13 cellular contexts compared by ENCODE assay signal in the genomic region with DNA sequence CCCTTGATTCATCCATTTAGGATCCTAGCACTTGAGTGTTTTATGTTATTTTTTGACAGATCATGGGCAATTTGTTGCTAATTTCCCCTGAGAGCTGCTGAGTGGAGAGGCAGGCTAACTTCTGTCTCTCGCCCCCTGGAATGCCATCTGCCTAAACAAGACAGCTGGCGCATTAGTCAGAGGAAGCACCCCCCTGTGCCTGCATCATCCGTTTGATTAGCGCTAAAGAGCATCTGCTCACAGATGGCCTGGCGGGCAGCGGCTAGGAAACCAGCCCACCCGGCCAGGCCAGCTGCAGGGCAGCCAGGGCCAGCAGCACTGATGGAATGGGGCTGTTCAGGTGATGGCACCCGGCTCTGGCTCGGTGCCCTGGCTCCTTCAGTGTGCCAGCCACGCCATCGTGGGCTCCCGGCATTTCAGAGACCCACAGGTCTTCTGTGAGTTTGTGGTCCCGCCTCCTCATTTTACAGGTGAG. TPM values are rescaled to one million over a fixed set of nuclear protein-coding genes. Genes with fewer than 3 reads are reported as not detected.
A peak's percentile ranks its signal among the peaks of the same experiment; 100 is the strongest.
DNase-seq lines count a peak whose midpoint lies in the region; FAIRE-seq and TF ChIP-seq lines count a peak whose summit lies in the region.
"Had no signal": no experiment of that assay in that cellular context is flagged by ENCODE, and none has a peak within 500 bp of the region (broad histone marks: within the 10 kb centered on the region; RNA-seq: fewer than 3 reads in every experiment).

No MANE protein-coding gene starts in this region.

- H3K4me1 Mint-ChIP-seq in glutamatergic neuron (ENCODE audit: low read depth, unreplicated experiment) (peaks cover 24% of the 10 kb centered on the region), immature natural killer cell (no peaks in the 10 kb centered on the region)
- H3K4me1 Mint-ChIP-seq in activated T-helper 2 cell treated with anti-CD3 and anti-CD28 coated beads, Interferon-gamma antibody, Interleukin-2, Interleukin-4, amounts not matched to agents 10 μg/mL and 5 μg/mL and 100 μg/mL, durations not matched to agents 14 hours and 24 hours and 36 hours (ENCODE audit: low read depth) = no peaks in the 10 kb centered on the region
- H3K4me1 Mint-ChIP-seq in activated CD4-positive, alpha-beta T cell treated with anti-CD3 and anti-CD28 coated beads, Interleukin-2, amount 10 ng/mL, durations not matched to agents 7 days and 5 days = no peaks in the 10 kb centered on the region

- DNase-seq in AG04449 (ENCODE audit: low read depth, low spot score) (peak; percentile 59), HTR-8/SVneo (ENCODE audit: insufficient read length, low spot score) (peak; percentile 47), RPMI8226 (peak; percentile 21), glutamatergic neuron (peak; percentile 90), NCI-H2196 (lab: John Stamatoyannopoulos, UW; ENCODE audit: unreplicated experiment) (no peak), immature natural killer cell (no peak)
- no peak for DNase-seq in activated T-helper 2 cell treated with anti-CD3 and anti-CD28 coated beads, Interferon-gamma antibody, Interleukin-2, Interleukin-4, amounts not matched to agents 10 μg/mL and 5 μg/mL and 100 μg/mL, durations not matched to agents 14 hours and 24 hours and 36 hours (ENCODE audit: low spot score)
- DNase-seq in activated CD4-positive, alpha-beta T cell treated with anti-CD3 and anti-CD28 coated beads, Interleukin-2, amount 10 ng/mL, durations not matched to agents 7 days and 5 days = no peak
- DNase-seq: activated CD8-positive, alpha-beta memory T cell treated with anti-CD3 and anti-CD28 coated beads, Interleukin-2, amount 50 U/mL, for 48 hours; left colon; SIG-M5; transverse colon had no signal

- peaks cover 17% of the 10 kb centered on the region for H3K9me3 Mint-ChIP-seq in glutamatergic neuron (ENCODE audit: unreplicated experiment)
- no peaks in the 10 kb centered on the region for H3K9me3 Mint-ChIP-seq in activated T-helper 2 cell treated with anti-CD3 and anti-CD28 coated beads, Interferon-gamma antibody, Interleukin-2, Interleukin-4, amounts not matched to agents 10 μg/mL and 5 μg/mL and 100 μg/mL, durations not matched to agents 14 hours and 24 hours and 36 hours
- no peaks in the 10 kb centered on the region for H3K9me3 Mint-ChIP-seq in activated CD4-positive, alpha-beta T cell treated with anti-CD3 and anti-CD28 coated beads, Interleukin-2, amount 10 ng/mL, durations not matched to agents 7 days and 5 days
- H3K9me3 Mint-ChIP-seq in immature natural killer cell = no peaks in the 10 kb centered on the region
- H3K9me3 Mint-ChIP-seq: dendritic cell treated with granulocyte-macrophage colony-stimulating factor and Interleukin-4, amounts not matched to agents 40 ng/mL and 50 ng/mL, for 4 days had no signal

- POLR2A ChIA-PET in AG04449 (lab: Yijun Ruan, JAX) = interaction anchor here (0.6 kb wide), 1 partner anchor 10 kb away, joined by 3 read pairs; no protein-coding TSS in a partner anchor
- POLR2A ChIA-PET in activated CD4-positive, alpha-beta T cell treated with anti-CD3 and anti-CD28 coated beads, Interleukin-2, amount 10 ng/mL, durations not matched to agents 7 days and 5 days (lab: Charles Lee) = no interaction called here

- H3K27ac Mint-ChIP-seq in glutamatergic neuron (ENCODE audit: unreplicated experiment) (peak overlapping the region; percentile 93), immature natural killer cell (no peak overlapping the region)
- H3K27ac Mint-ChIP-seq in activated T-helper 2 cell treated with anti-CD3 and anti-CD28 coated beads, Interferon-gamma antibody, Interleukin-2, Interleukin-4, amounts not matched to agents 10 μg/mL and 5 μg/mL and 100 μg/mL, durations not matched to agents 14 hours and 24 hours and 36 hours = no peak overlapping the region
- no peak overlapping the region for H3K27ac Mint-ChIP-seq in activated CD4-positive, alpha-beta T cell treated with anti-CD3 and anti-CD28 coated beads, Interleukin-2, amount 10 ng/mL, durations not matched to agents 7 days and 5 days
- H3K27ac Mint-ChIP-seq: dendritic cell treated with granulocyte-macrophage colony-stimulating factor and Interleukin-4, amounts not matched to agents 40 ng/mL and 50 ng/mL, for 4 days had no signal

- H3K27me3 Mint-ChIP-seq in glutamatergic neuron (ENCODE audit: unreplicated experiment) (peaks cover 22% of the 10 kb centered on the region), immature natural killer cell (ENCODE audit: low read depth in 3 of 3) (peaks cover 0 to 8% (median 7%) of the 10 kb centered on the region in 3 donors)
- H3K27me3 Mint-ChIP-seq in activated T-helper 2 cell treated with anti-CD3 and anti-CD28 coated beads, Interferon-gamma antibody, Interleukin-2, Interleukin-4, amounts not matched to agents 10 μg/mL and 5 μg/mL and 100 μg/mL, durations not matched to agents 14 hours and 24 hours and 36 hours (ENCODE audit: low read depth) = no peaks in the 10 kb centered on the region
- H3K27me3 Mint-ChIP-seq in activated CD4-positive, alpha-beta T cell treated with anti-CD3 and anti-CD28 coated beads, Interleukin-2, amount 10 ng/mL, durations not matched to agents 7 days and 5 days = no peaks in the 10 kb centered on the region

- intact Hi-C loops in activated T-helper 2 cell treated with anti-CD3 and anti-CD28 coated beads, Interferon-gamma antibody, Interleukin-2, Interleukin-4, amounts not matched to agents 10 μg/mL and 5 μg/mL and 100 μg/mL, durations not matched to agents 14 hours and 24 hours and 36 hours (cut with micrococcal nuclease) = no loop called here

- TF ChIP-seq CTCF in AG04449 (IDR thresholded peaks at IDR 0.05; ENCODE audit: insufficient read depth, low read length, missing control alignments) (no peak), glutamatergic neuron (IDR thresholded peaks at IDR 0.05; ENCODE audit: partially characterized antibody, unreplicated experiment) (no peak)

- H3K36me3 Mint-ChIP-seq in glutamatergic neuron (ENCODE audit: unreplicated experiment) (peaks cover 8% of the 10 kb centered on the region), immature natural killer cell (no peaks in the 10 kb centered on the region)
- no peaks in the 10 kb centered on the region for H3K36me3 Mint-ChIP-seq in activated T-helper 2 cell treated with anti-CD3 and anti-CD28 coated beads, Interferon-gamma antibody, Interleukin-2, Interleukin-4, amounts not matched to agents 10 μg/mL and 5 μg/mL and 100 μg/mL, durations not matched to agents 14 hours and 24 hours and 36 hours (ENCODE audit: low read depth)
- no peaks in the 10 kb centered on the region for H3K36me3 Mint-ChIP-seq in activated CD4-positive, alpha-beta T cell treated with anti-CD3 and anti-CD28 coated beads, Interleukin-2, amount 10 ng/mL, durations not matched to agents 7 days and 5 days (ENCODE audit: low read depth)

- no peak overlapping the region for H3K4me3 ChIP-seq in AG04449 (ENCODE audit: low read depth, low read length)
- H3K4me3 ChIP-seq: transverse colon had no signal

- FAIRE-seq in HTR-8/SVneo (lab: Jason Lieb, UNC) = no peak

- peak overlapping the region; percentile 64 for H3K4me3 Mint-ChIP-seq in glutamatergic neuron (ENCODE audit: unreplicated experiment)
- H3K4me3 Mint-ChIP-seq in activated T-helper 2 cell treated with anti-CD3 and anti-CD28 coated beads, Interferon-gamma antibody, Interleukin-2, Interleukin-4, amounts not matched to agents 10 μg/mL and 5 μg/mL and 100 μg/mL, durations not matched to agents 14 hours and 24 hours and 36 hours (ENCODE audit: low read depth) = no peak overlapping the region
- H3K4me3 Mint-ChIP-seq in activated CD4-positive, alpha-beta T cell treated with anti-CD3 and anti-CD28 coated beads, Interleukin-2, amount 10 ng/mL, durations not matched to agents 7 days and 5 days = no peak overlapping the region
- no peak overlapping the region for H3K4me3 Mint-ChIP-seq in immature natural killer cell
- H3K4me3 Mint-ChIP-seq: dendritic cell treated with granulocyte-macrophage colony-stimulating factor and Interleukin-4, amounts not matched to agents 40 ng/mL and 50 ng/mL, for 4 days had no signal

- CTCF ChIA-PET in AG04449 (lab: Yijun Ruan, JAX) = interaction anchor here (1.0 to 3.9 kb wide), 3 partner anchors 11 to 315 kb away, joined by 3 to 13 read pairs (median 6); no protein-coding TSS in a partner anchor
- CTCF ChIA-PET in activated CD4-positive, alpha-beta T cell treated with anti-CD3 and anti-CD28 coated beads, Interleukin-2, amount 10 ng/mL, durations not matched to agents 7 days and 5 days (lab: Charles Lee) = interaction anchor here (0.6 kb wide), 1 partner anchor 16 kb away, joined by 3 read pairs; no protein-coding TSS in a partner anchor

RNA-seq across cellular contexts. Expression of a gene that starts 22.9 kb away (rescaled TPM):
- 31.5 TPM for total RNA-seq in glutamatergic neuron (ENCODE audit: unreplicated experiment)
- 2.4 and 3.2 TPM in 2 replicates for total RNA-seq in activated T-helper 2 cell treated with anti-CD3 and anti-CD28 coated beads, Interferon-gamma antibody, Interleukin-2, Interleukin-4, amounts not matched to agents 10 μg/mL and 5 μg/mL and 100 μg/mL, durations not matched to agents 14 hours and 24 hours and 36 hours
- total RNA-seq in activated CD4-positive, alpha-beta T cell treated with anti-CD3 and anti-CD28 coated beads, Interleukin-2, amount 10 ng/mL, durations not matched to agents 7 days and 5 days = 1 to 10 TPM; 3.3 to 3.9 TPM
- polyA plus RNA-seq in immature natural killer cell = not detected

Comparison
In these comparisons a context has a peak if more than half of its experiments do, and no peak if none do; other contexts are left out.
1. DNase-seq: peak in AG04449 (single experiment), HTR-8/SVneo (single experiment), RPMI8226 (single experiment) and glutamatergic neuron (single experiment); none in activated T-helper 2 cell treated with anti-CD3 and anti-CD28 coated beads, Interferon-gamma antibody, Interleukin-2, Interleukin-4, amounts not matched to agents 10 μg/mL and 5 μg/mL and 100 μg/mL, durations not matched to agents 14 hours and 24 hours and 36 hours (single experiment), NCI-H2196 (single experiment), activated CD4-positive, alpha-beta T cell treated with anti-CD3 and anti-CD28 coated beads, Interleukin-2, amount 10 ng/mL, durations not matched to agents 7 days and 5 days (single experiment) and immature natural killer cell (0 of 3).